In genomic region chr11:123082977-123083376, GRCh38 we compare ENCODE assay signal across 9 cellular contexts. TPM values are rescaled to one million over a fixed set of nuclear protein-coding genes. Genes with fewer than 3 reads are reported as not detected.
DNase-seq lines count a peak whose midpoint lies in the region; ATAC-seq and TF ChIP-seq lines count a peak whose summit lies in the region.
"Had no signal": no experiment of that assay in that cellular context is flagged by ENCODE, and none has a peak within 500 bp of the region (broad histone marks: within the 10 kb centered on the region; RNA-seq: fewer than 3 reads in every experiment).

No MANE protein-coding gene starts in this region.

- no peak overlapping the region for H2AK5ac ChIP-seq in IMR-90 (ENCODE audit: low read depth, low read length)

- no peak overlapping the region for H2BK15ac ChIP-seq in IMR-90 (ENCODE audit: low read depth, low read length)

- H3K4me1 ChIP-seq in A673 (ENCODE audit: insufficient read depth, low read length, poor library complexity, severe bottlenecking) (peaks cover 12% of the 10 kb centered on the region), IMR-90 (ENCODE audit: control insufficient read depth, insufficient read depth, low read length) (peaks cover 5% of the 10 kb centered on the region), breast epithelium (no peaks in the 10 kb centered on the region), muscle layer of duodenum (ENCODE audit: control insufficient read depth in 1 of 2, insufficient read depth in 2 of 2, low read length in 2 of 2) (peaks cover 0 to 25% of the 10 kb centered on the region in 2 donors)

- H3K79me1 ChIP-seq in IMR-90 (ENCODE audit: low read depth in 1 of 2, low read length in 2 of 2): peaks cover 25 to 42% of the 10 kb centered on the region in 2 experiments

- no peak overlapping the region for H2AK9ac ChIP-seq in IMR-90 (replicated peaks; ENCODE audit: low read depth, low read length, poor library complexity)

- peaks cover 8% of the 10 kb centered on the region for H3K36me3 ChIP-seq in A673 (ENCODE audit: insufficient read depth, low read length, poor library complexity, severe bottlenecking)
- peaks cover 53% of the 10 kb centered on the region for H3K36me3 ChIP-seq in IMR-90 (ENCODE audit: control insufficient read depth, insufficient read depth, low read length)
- no peaks in the 10 kb centered on the region for H3K36me3 ChIP-seq in breast epithelium
- peaks cover 7 to 13% of the 10 kb centered on the region in 2 donors for H3K36me3 ChIP-seq in muscle layer of duodenum (ENCODE audit: control insufficient read depth in 1 of 2, insufficient read depth in 2 of 2, low read length in 2 of 2)

- CTCF ChIA-PET in A673 (lab: Charles Lee) (interaction anchor here (0.6 kb wide), 1 partner anchor 21 kb away, joined by 6 read pairs; the partner anchor contains the start of gene HSPA8), IMR-90 (lab: Yijun Ruan, JAX) (interaction anchor here (1.0 kb wide), 1 partner anchor 179 kb away, joined by 3 read pairs; no protein-coding TSS in a partner anchor)

- ATAC-seq in IMR-90 (ENCODE audit: low read depth): peak; percentile 25; the same call in 1 of the 2 replicates
- ATAC-seq: CD8-positive, alpha-beta T cell had no signal

- TF ChIP-seq CTCF in A673 (conservative IDR thresholded peaks at IDR 0.05; ENCODE audit: low read depth, low read length) (no peak), IMR-90 (conservative IDR thresholded peaks at IDR 0.05; ENCODE audit: low read depth, low read length) (no peak), breast epithelium (IDR thresholded peaks at IDR 0.05) (no peak), GM20000 (IDR thresholded peaks at IDR 0.05; ENCODE audit: extremely low read depth, missing control alignments) (no peak)

- H3K56ac ChIP-seq in IMR-90 (ENCODE audit: extremely low read depth, insufficient read depth, low read length): no peak overlapping the region

- no peak overlapping the region; a peak in 1 of 4 replicates for H4K8ac ChIP-seq in IMR-90 (ENCODE audit: low read depth in 2 of 2, low read length in 2 of 2)

- no peak overlapping the region for H3K14ac ChIP-seq in IMR-90 (replicated peaks; ENCODE audit: low read depth, low read length)

- intact Hi-C loops in A673 (cut with micrococcal nuclease; ENCODE audit: unreplicated experiment) (loop anchor here (2.0 kb wide), 1 partner anchor 14 kb away; no protein-coding TSS in a partner anchor), IMR-90 (cut with micrococcal nuclease) (no loop called here), breast epithelium (cut with DNase I; ENCODE audit: low total_unique reads) (no loop called here)

- H4K20me1 ChIP-seq in IMR-90 (ENCODE audit: insufficient read depth, low read length): peaks cover 12% of the 10 kb centered on the region

- TF ChIP-seq POLR2A in IMR-90 (IDR thresholded peaks at IDR 0.05; ENCODE audit: low read depth, low read length) (no peak), breast epithelium (IDR thresholded peaks at IDR 0.05) (no peak)

- BruUV-seq in A673 (replicated peaks; lab: Mats Ljungman, UMichigan): no TSS peak
- no TSS peak for BruUV-seq in IMR-90 (replicated peaks; lab: Mats Ljungman, UMichigan)

- H2BK5ac ChIP-seq in IMR-90 (ENCODE audit: low read depth, low read length, poor library complexity, severe bottlenecking): no peak overlapping the region

- H4K91ac ChIP-seq in IMR-90 (ENCODE audit: insufficient read depth, low read depth, low read length): no peak overlapping the region

- no peak for TF ChIP-seq RAD21 in IMR-90 (IDR thresholded peaks at IDR 0.05; ENCODE audit: low read length)

- POLR2A ChIA-PET in A673 (lab: Charles Lee; ENCODE audit: low non-redundant PET) (interaction anchor here (0.9 kb wide), 1 partner anchor 19 kb away, joined by 4 read pairs; no protein-coding TSS in a partner anchor), IMR-90 (lab: Charles Lee; ENCODE audit: unreplicated experiment) (no interaction called here)

- no peak overlapping the region for H2BK20ac ChIP-seq in IMR-90 (ENCODE audit: low read depth, low read length)

- H3K9me1 ChIP-seq in IMR-90 (ENCODE audit: insufficient read depth, low read length): peaks cover 6% of the 10 kb centered on the region

- H3K27me3 ChIP-seq in A673 (replicated peaks; ENCODE audit: insufficient read depth, low read depth, low read length, poor library complexity) (no peaks in the 10 kb centered on the region), IMR-90 (ENCODE audit: control insufficient read depth, insufficient read depth, low read length) (no peaks in the 10 kb centered on the region), breast epithelium (no peaks in the 10 kb centered on the region), muscle layer of duodenum (ENCODE audit: low read depth, low read length) (no peaks in the 10 kb centered on the region)

- H2BK120ac ChIP-seq in IMR-90 (ENCODE audit: low read depth, low read length): no peak overlapping the region

- no peak overlapping the region for H2AFZ ChIP-seq in IMR-90 (replicated peaks; ENCODE audit: low read length, poor library complexity)

- H3K9me3 ChIP-seq in A673 (ENCODE audit: low read depth, low read length, poor library complexity, severe bottlenecking) (no peaks in the 10 kb centered on the region), IMR-90 (ENCODE audit: control insufficient read depth, insufficient read depth, low read length) (no peaks in the 10 kb centered on the region), breast epithelium (no peaks in the 10 kb centered on the region), muscle layer of duodenum (ENCODE audit: control insufficient read depth in 1 of 2, low read length in 2 of 2) (no peaks in the 10 kb centered on the region)

- no peak overlapping the region for H3K9ac ChIP-seq in IMR-90 (ENCODE audit: low read depth, low read length)

- no peak overlapping the region for H3K4me3 ChIP-seq in A673 (ENCODE audit: low read depth, low read length, poor library complexity, severe bottlenecking)
- no peak overlapping the region for H3K4me3 ChIP-seq in IMR-90 (ENCODE audit: insufficient read depth, low read depth, low read length)
- no peak overlapping the region for H3K4me3 ChIP-seq in breast epithelium
- H3K4me3 ChIP-seq in muscle layer of duodenum (ENCODE audit: low read depth in 1 of 2, low read length in 2 of 2): no peak overlapping the region

- WGBS in IMR-90 (ENCODE audit: extremely low coverage in 2 of 2, insufficient read length in 1 of 2), 2 experiments: no CpG with 5 or more reads among the region's 4 CpGs

- in situ Hi-C loops in IMR-90 (cut with MboI; ENCODE audit: low sequenced_read_pairs): no loop called here

- no peak overlapping the region for H3K4ac ChIP-seq in IMR-90 (ENCODE audit: low read depth, low read length)

- 0 out of 2 replicates have a peak overlapping the region, but pooled peaks have one; percentile 10 for H3K23ac ChIP-seq in IMR-90 (ENCODE audit: low read depth, low read length)

- H3K18ac ChIP-seq in IMR-90 (ENCODE audit: low read depth, low read length): no peak overlapping the region

- no peak overlapping the region for H3K4me2 ChIP-seq in IMR-90 (ENCODE audit: low read depth, low read length)

- dilution Hi-C loops in IMR-90 (cut with HindIII; ENCODE audit: low sequenced_read_pairs, unreplicated experiment): no loop called here

- H3K27ac ChIP-seq in A673 (ENCODE audit: low read depth, low read length, poor library complexity, severe bottlenecking) (peak overlapping the region; percentile 33), IMR-90 (ENCODE audit: insufficient read depth, low read length) (peak overlapping the region; percentile 41; the same call in 1 of the 2 replicates), breast epithelium (peak overlapping the region; percentile 78 to 89), muscle layer of duodenum (ENCODE audit: low read length) (peak overlapping the region; percentile 30)

- DNase-seq in A673 (ENCODE audit: low spot score): no peak
- DNase-seq in IMR-90: no peak
- no peak for DNase-seq in breast epithelium (ENCODE audit: low spot score in 2 of 2)
- DNase-seq in GF-D8 (lab: John Stamatoyannopoulos, UW): no peak
- DNase-seq in cerebellum (ENCODE audit: low spot score): no peak
- no peak for DNase-seq in GM20000 (ENCODE audit: low spot score)
- no peak for DNase-seq in activated CD8-positive, alpha-beta memory T cell treated with anti-CD3 and anti-CD28 coated beads, Interleukin-2, amount 50 U/mL, for 4 hours

- H4K5ac ChIP-seq in IMR-90 (ENCODE audit: low read depth, low read length): no peak overlapping the region

TF ChIP-seq in IMR-90, 13 proteins besides CTCF, POLR2A, EP300 and RAD21 (continues in another document):
- TF ChIP-seq BHLHE40 (IDR thresholded peaks at IDR 0.05; ENCODE audit: low read depth, low read length) (no peak), SMC3 (IDR thresholded peaks at IDR 0.05; ENCODE audit: low read depth, low read length) (no peak), MXI1 (IDR thresholded peaks at IDR 0.05; ENCODE audit: borderline replicate concordance, low read depth, low read length) (no peak), MAFK (IDR thresholded peaks at IDR 0.05; ENCODE audit: low read depth, low read length) (no peak), RCOR1 (IDR thresholded peaks at IDR 0.05; ENCODE audit: insufficient replicate concordance, low read length) (no peak), RFX5 (IDR thresholded peaks at IDR 0.05; ENCODE audit: low read depth, low read length) (no peak), MAZ (IDR thresholded peaks at IDR 0.05; ENCODE audit: borderline replicate concordance, low read depth, low read length) (no peak), FOS (IDR thresholded peaks at IDR 0.05; ENCODE audit: low read depth, low read length) (no peak), CEBPB (IDR thresholded peaks at IDR 0.05; ENCODE audit: low read depth, low read length) (no peak), ELK1 (IDR thresholded peaks at IDR 0.05; ENCODE audit: borderline replicate concordance, low read depth, low read length) (no peak), CHD1 (IDR thresholded peaks at IDR 0.05; ENCODE audit: low read depth, low read length) (no peak), NFE2L2 (IDR thresholded peaks at IDR 0.05; ENCODE audit: low read depth, low read length) (no peak)

RNA-seq across cellular contexts. Expression of gene HSPA8, which starts 21.0 kb away (rescaled TPM):
- total RNA-seq in A673 (2021) (2,297 and 3,307 TPM in 2 replicates), IMR-90 (2012; rRNA removed) (4,053 and 4,346 TPM in 2 replicates), breast epithelium (100 to 1,000 TPM; 691 to 851 (median 698) TPM), cerebellum (1,803 TPM)
- polyA plus RNA-seq in IMR-90 (2012; rRNA removed): 2,309 and 2,607 TPM in 2 replicates
- 891 and 1,297 TPM in 2 replicates for polyA plus RNA-seq in IMR-90 (2012; cell fraction: cytosol; rRNA removed)
- polyA plus RNA-seq in IMR-90 (2012; cell fraction: nucleus; rRNA removed; ENCODE audit: low replicate concordance): 378 and 1,026 TPM in 2 replicates

Comparison
In these comparisons a context has a peak if more than half of its experiments do, and no peak if none do; other contexts are left out.
1. H3K27ac ChIP-seq: peak in every context shown above with its lines; median percentile 84 in breast epithelium; 41 in IMR-90; 33 in A673; 30 in muscle layer of duodenum.